In genomic region chr17:63837962-63838585, GRCh38 we compare ENCODE assay signal across 1 cellular context.
TF ChIP-seq lines count a peak whose summit lies in the region.

No MANE protein-coding gene starts in this region.

TF ChIP-seq in GM12878, 131 proteins besides CTCF, POLR2A, EP300 and RAD21:
- no peak for TF ChIP-seq ZNF622 (IDR thresholded peaks at IDR 0.05)
- TF ChIP-seq MTA2 (IDR thresholded peaks at IDR 0.05; ENCODE audit: low read depth): no peak
- TF ChIP-seq E2F4 (IDR thresholded peaks at IDR 0.05; ENCODE audit: low read depth, low read length): no peak
- no peak for TF ChIP-seq PAX5 (IDR thresholded peaks at IDR 0.05; ENCODE audit: borderline replicate concordance, low read depth, low read length)
- TF ChIP-seq CEBPB (IDR thresholded peaks at IDR 0.05; ENCODE audit: borderline replicate concordance in 1 of 2, low read depth in 2 of 2, low read length in 2 of 2): no peak
- no peak for TF ChIP-seq TARDBP (IDR thresholded peaks at IDR 0.05; ENCODE audit: borderline replicate concordance)
- TF ChIP-seq YBX1 (IDR thresholded peaks at IDR 0.05): no peak
- no peak for TF ChIP-seq ZBTB11 (CRISPR knock-in tag; IDR thresholded peaks at IDR 0.05)
- no peak for TF ChIP-seq SREBF2 (IDR thresholded peaks at IDR 0.05; ENCODE audit: low read length)
- no peak for TF ChIP-seq RBBP5 (conservative IDR thresholded peaks at IDR 0.05)
- TF ChIP-seq MYB (IDR thresholded peaks at IDR 0.05; ENCODE audit: borderline replicate concordance, low read depth, low read length): no peak
- TF ChIP-seq PAX8 (IDR thresholded peaks at IDR 0.05): no peak
- TF ChIP-seq HSF1 (IDR thresholded peaks at IDR 0.05; ENCODE audit: low read depth, low read length): no peak
- TF ChIP-seq, protein P1, sequence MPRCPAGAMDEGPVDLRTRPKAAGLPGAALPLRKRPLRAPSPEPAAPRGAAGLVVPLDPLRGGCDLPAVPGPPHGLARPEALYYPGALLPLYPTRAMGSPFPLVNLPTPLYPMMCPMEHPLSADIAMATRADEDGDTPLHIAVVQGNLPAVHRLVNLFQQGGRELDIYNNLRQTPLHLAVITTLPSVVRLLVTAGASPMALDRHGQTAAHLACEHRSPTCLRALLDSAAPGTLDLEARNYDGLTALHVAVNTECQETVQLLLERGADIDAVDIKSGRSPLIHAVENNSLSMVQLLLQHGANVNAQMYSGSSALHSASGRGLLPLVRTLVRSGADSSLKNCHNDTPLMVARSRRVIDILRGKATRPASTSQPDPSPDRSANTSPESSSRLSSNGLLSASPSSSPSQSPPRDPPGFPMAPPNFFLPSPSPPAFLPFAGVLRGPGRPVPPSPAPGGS (IDR thresholded peaks at IDR 0.05; ENCODE audit: borderline replicate concordance, insufficient read depth, low read depth, low read length, poor library complexity, severe bottlenecking): no peak
- no peak for TF ChIP-seq NFYA (IDR thresholded peaks at IDR 0.05; ENCODE audit: borderline replicate concordance, low read depth, low read length)
